Comparison of ENCODE assay signal across 7 cellular contexts in the genomic region with DNA sequence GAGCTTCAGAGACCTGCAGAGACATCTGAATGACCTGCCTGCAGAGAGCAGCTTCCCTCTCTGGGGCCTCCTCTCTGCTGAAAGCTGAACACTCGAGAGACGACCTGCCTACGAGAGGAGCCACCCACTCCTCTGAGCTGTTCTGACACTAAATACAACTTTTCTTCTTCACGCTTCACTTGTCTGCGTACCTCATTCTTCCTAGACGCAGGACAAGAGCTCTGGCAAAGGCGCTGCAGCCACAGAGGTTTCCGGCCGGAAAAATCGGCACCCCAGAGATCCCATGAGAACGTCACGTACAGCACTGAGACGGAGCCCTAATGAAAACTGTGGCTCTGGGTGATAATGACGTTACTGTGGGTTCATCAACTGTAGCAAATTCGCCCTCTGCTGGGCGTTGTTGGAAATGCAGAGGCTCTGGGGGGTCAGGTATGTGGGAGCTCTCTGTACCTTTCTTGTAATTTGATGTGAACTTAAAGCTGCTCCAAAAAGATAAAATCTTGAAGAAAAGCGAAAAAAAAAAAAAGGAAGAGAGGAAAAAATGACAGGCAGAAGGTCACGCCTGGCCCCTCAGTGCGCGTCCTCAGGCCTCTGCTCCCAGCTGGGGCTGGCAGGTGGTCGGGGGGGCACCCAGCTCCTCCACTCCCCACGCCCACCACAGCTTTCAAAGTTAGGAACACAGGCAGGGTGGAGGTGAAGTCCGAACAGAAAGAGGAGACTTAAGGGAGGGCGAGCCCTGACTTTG.
DNase-seq lines count a peak whose midpoint lies in the region; ATAC-seq and TF ChIP-seq lines count a peak whose summit lies in the region.

No MANE protein-coding gene starts in this region.

- no peaks in the 10 kb centered on the region for H3K36me3 ChIP-seq in brain microvascular endothelial cell (replicated peaks)

- H3K4me3 ChIP-seq in brain microvascular endothelial cell (ENCODE audit: low read depth, low read length) = peak overlapping the region; percentile 29

- in situ Hi-C loops in brain microvascular endothelial cell (cut with HindIII; ENCODE audit: low pct_ligation_motif_present, low sequenced_read_pairs) = no loop called here

- ATAC-seq in GM18498 (IDR thresholded peaks at IDR 0.05; ENCODE audit: unreplicated experiment) (peak; percentile 89), HG02884 (IDR thresholded peaks at IDR 0.05; ENCODE audit: unreplicated experiment) (peak; percentile 86)

- peak; percentile 92 for TF ChIP-seq CTCF in brain microvascular endothelial cell (IDR thresholded peaks at IDR 0.05; ENCODE audit: low read depth, low read length, missing control alignments)

- DNase-seq in NCI-H1930 (lab: John Stamatoyannopoulos, UW) (peak; percentile 15 to 35), UCSD-AML1 (lab: John Stamatoyannopoulos, UW; ENCODE audit: unreplicated experiment) (peak; percentile 76), brain microvascular endothelial cell (peak; percentile 72), inferior parietal cortex (ENCODE audit: extremely low spot score) (peak; percentile 85), smooth muscle cell of the brain vasculature (ENCODE audit: low read depth, low spot score) (peak; percentile 32)

- no peaks in the 10 kb centered on the region for H3K27me3 ChIP-seq in brain microvascular endothelial cell (replicated peaks)

- no peak overlapping the region for H3K27ac ChIP-seq in brain microvascular endothelial cell

Comparison
In these comparisons a context has a peak if more than half of its experiments do, and no peak if none do; other contexts are left out.
1. DNase-seq: peak in every context shown above with its lines; median percentile 85 in inferior parietal cortex; 76 in UCSD-AML1; 72 in brain microvascular endothelial cell; 32 in smooth muscle cell of the brain vasculature; 25 in NCI-H1930.